ENCODE assay signal across 1 cellular context in genomic region chr3:183285828-183286457, GRCh38.
TF ChIP-seq lines count a peak whose summit lies in the region.

No MANE protein-coding gene starts in this region.

TF ChIP-seq in GM12878, 131 proteins besides CTCF, POLR2A, EP300 and RAD21 (continued from another document):
- TF ChIP-seq MYB (IDR thresholded peaks at IDR 0.05; ENCODE audit: borderline replicate concordance, low read depth, low read length) (no peak), E4F1 (IDR thresholded peaks at IDR 0.05; ENCODE audit: borderline replicate concordance, partially characterized antibody) (peak; percentile 30), CBX3 (IDR thresholded peaks at IDR 0.05; ENCODE audit: borderline replicate concordance, low read depth) (no peak), ZNF217 (IDR thresholded peaks at IDR 0.05) (no peak), NFYA (IDR thresholded peaks at IDR 0.05; ENCODE audit: borderline replicate concordance, low read depth, low read length) (no peak), MTA3 (IDR thresholded peaks at IDR 0.05; ENCODE audit: borderline replicate concordance, low read length) (no peak; the same call in 1 of the 2 replicates), EED (IDR thresholded peaks at IDR 0.05; ENCODE audit: low read depth) (peak; percentile 89), TAF1 (IDR thresholded peaks at IDR 0.05; ENCODE audit: borderline replicate concordance, low read depth, low read length) (no peak), SPI1 (IDR thresholded peaks at IDR 0.05; ENCODE audit: borderline replicate concordance, insufficient read depth, low read depth, low read length) (no peak), CEBPZ (IDR thresholded peaks at IDR 0.05; ENCODE audit: low read depth, low read length) (no peak), SMARCA5 (IDR thresholded peaks at IDR 0.05) (no peak), KDM1A (IDR thresholded peaks at IDR 0.05; ENCODE audit: borderline replicate concordance) (no peak), RFX5 (IDR thresholded peaks at IDR 0.05; ENCODE audit: low read depth, low read length) (peak; percentile 82), USF1 (IDR thresholded peaks at IDR 0.05; ENCODE audit: borderline replicate concordance, extremely low read length, insufficient read depth, low read depth, low read length) (no peak), STAT3 (IDR thresholded peaks at IDR 0.05; ENCODE audit: low read depth, low read length) (no peak), PAX5 (IDR thresholded peaks at IDR 0.05; ENCODE audit: borderline replicate concordance, low read depth, low read length) (peak; percentile 58; the same call in 1 of the 2 replicates)
